In genomic region chr6:159455700-159456274, GRCh38 we compare ENCODE assay signal across 27 cellular contexts.
"Had no signal": no experiment of that assay in that cellular context is flagged by ENCODE, and none has a peak within 500 bp of the region (broad histone marks: within the 10 kb centered on the region; RNA-seq: fewer than 3 reads in every experiment).

No MANE protein-coding gene starts in this region.

- H3K27ac Mint-ChIP-seq: activated CD4-positive, alpha-beta T cell treated with anti-CD3 and anti-CD28 coated beads for 36 hours; activated CD8-positive, alpha-beta memory T cell treated with anti-CD3 and anti-CD28 coated beads, Interleukin-2, amount 10 ng/mL, durations not matched to agents 7 days and 5 days; activated CD8-positive, alpha-beta T cell treated with anti-CD3 and anti-CD28 coated beads, Interleukin-2, amount 10 ng/mL, durations not matched to agents 7 days and 5 days; activated naive CD4-positive, alpha-beta T cell treated with anti-CD3 and anti-CD28 coated beads, Interleukin-2, amount 50 U/mL, for 24 hours; activated T-helper 2 cell treated with anti-CD3 and anti-CD28 coated beads, Interferon-gamma antibody, Interleukin-2, Interleukin-4, amounts not matched to agents 10 μg/mL and 5 μg/mL and 100 μg/mL, durations not matched to agents 14 hours and 24 hours and 36 hours; effector memory CD8-positive, alpha-beta T cell; immature natural killer cell; naive thymus-derived CD8-positive, alpha-beta T cell; T-helper 17 cell had no signal

- ATAC-seq: activated CD4-positive, alpha-beta T cell treated with anti-CD3 and anti-CD28 coated beads for 36 hours; activated CD8-positive, alpha-beta memory T cell treated with anti-CD3 and anti-CD28 coated beads, Interleukin-2, amount 10 ng/mL, durations not matched to agents 7 days and 5 days; activated CD8-positive, alpha-beta T cell treated with anti-CD3 and anti-CD28 coated beads, Interleukin-2, amount 10 ng/mL, durations not matched to agents 7 days and 5 days; body of pancreas; effector memory CD8-positive, alpha-beta T cell; foreskin keratinocyte; left colon; naive thymus-derived CD8-positive, alpha-beta T cell; SK-N-SH treated with all-trans-retinoic acid at 6 μM for 48 hours; T-helper 17 cell had no signal

- H3K9me3 Mint-ChIP-seq: activated naive CD4-positive, alpha-beta T cell treated with anti-CD3 and anti-CD28 coated beads, Interleukin-2, amount 50 U/mL, for 24 hours; activated T-helper 2 cell treated with anti-CD3 and anti-CD28 coated beads, Interferon-gamma antibody, Interleukin-2, Interleukin-4, amounts not matched to agents 10 μg/mL and 5 μg/mL and 100 μg/mL, durations not matched to agents 14 hours and 24 hours and 36 hours; effector memory CD8-positive, alpha-beta T cell had no signal

- H3K4me1 Mint-ChIP-seq: activated CD4-positive, alpha-beta T cell treated with anti-CD3 and anti-CD28 coated beads for 36 hours; activated CD8-positive, alpha-beta memory T cell treated with anti-CD3 and anti-CD28 coated beads, Interleukin-2, amount 10 ng/mL, durations not matched to agents 7 days and 5 days; activated naive CD4-positive, alpha-beta T cell treated with anti-CD3 and anti-CD28 coated beads, Interleukin-2, amount 50 U/mL, for 24 hours; immature natural killer cell; naive thymus-derived CD8-positive, alpha-beta T cell; T-helper 17 cell had no signal

- H3K36me3 Mint-ChIP-seq: activated CD8-positive, alpha-beta memory T cell treated with anti-CD3 and anti-CD28 coated beads, Interleukin-2, amount 10 ng/mL, durations not matched to agents 7 days and 5 days; activated naive CD4-positive, alpha-beta T cell treated with anti-CD3 and anti-CD28 coated beads, Interleukin-2, amount 50 U/mL, for 24 hours; immature natural killer cell; naive thymus-derived CD8-positive, alpha-beta T cell had no signal

- H3K4me3 Mint-ChIP-seq: activated CD4-positive, alpha-beta T cell treated with anti-CD3 and anti-CD28 coated beads for 36 hours; activated CD8-positive, alpha-beta memory T cell treated with anti-CD3 and anti-CD28 coated beads, Interleukin-2, amount 10 ng/mL, durations not matched to agents 7 days and 5 days; activated CD8-positive, alpha-beta T cell treated with anti-CD3 and anti-CD28 coated beads, Interleukin-2, amount 10 ng/mL, durations not matched to agents 7 days and 5 days; activated naive CD4-positive, alpha-beta T cell treated with anti-CD3 and anti-CD28 coated beads, Interleukin-2, amount 50 U/mL, for 24 hours; effector memory CD8-positive, alpha-beta T cell; immature natural killer cell; naive thymus-derived CD8-positive, alpha-beta T cell; T-helper 17 cell had no signal

- DNase-seq: activated CD4-positive, alpha-beta T cell treated with anti-CD3 and anti-CD28 coated beads for 36 hours; activated CD4-positive, CD25-positive, alpha-beta regulatory T cell; activated CD8-positive, alpha-beta memory T cell treated with anti-CD3 and anti-CD28 coated beads, Interleukin-2, amount 10 ng/mL, durations not matched to agents 7 days and 5 days; activated CD8-positive, alpha-beta T cell treated with anti-CD3 and anti-CD28 coated beads, Interleukin-2, amount 10 ng/mL, durations not matched to agents 7 days and 5 days; activated T-cell treated with anti-CD3 and anti-CD28 coated beads, Interleukin-2, amount 50 U/mL, for 48 hours; anterior cingulate cortex; body of pancreas; cortex of kidney; effector memory CD8-positive, alpha-beta T cell; foreskin keratinocyte; heart left ventricle; hypothalamus; immature natural killer cell; kidney; left colon; mammary epithelial cell; midbrain; naive thymus-derived CD8-positive, alpha-beta T cell; posterior cingulate gyrus; right cardiac atrium; spleen; stimulated activated naive CD4-positive, alpha-beta T cell treated with Interleukin-2 at 50 U/mL for 16 hours; T-helper 17 cell; upper lobe of left lung had no signal
